In genomic region chr16:85422374-85423185, GRCh38 we compare ENCODE assay signal across 10 cellular contexts.
DNase-seq lines count a peak whose midpoint lies in the region; ATAC-seq and TF ChIP-seq lines count a peak whose summit lies in the region.
"Had no signal": no experiment of that assay in that cellular context is flagged by ENCODE, and none has a peak within 500 bp of the region (broad histone marks: within the 10 kb centered on the region; RNA-seq: fewer than 3 reads in every experiment).

No MANE protein-coding gene starts in this region.

- dilution Hi-C loops in mammary epithelial cell (cut with HindIII; ENCODE audit: low sequenced_read_pairs): no loop called here

- WGBS in mammary epithelial cell (ENCODE audit: low coverage, missing lambda C conversion rate): 85% methylated on average over 13 of the region's 22 CpGs

- H3K27me3 Mint-ChIP-seq in GM23338 (ENCODE audit: insufficient read depth, low read depth, poor library complexity) (peaks cover 25% of the 10 kb centered on the region), WTC11 (ENCODE audit: low read depth) (no peaks in the 10 kb centered on the region), osteocyte (ENCODE audit: unreplicated experiment) (no peaks in the 10 kb centered on the region)

- no peaks in the 10 kb centered on the region; the same call in 2 of the 3 replicates for H3K9me3 Mint-ChIP-seq in GM23338
- no peaks in the 10 kb centered on the region for H3K9me3 Mint-ChIP-seq in WTC11
- H3K9me3 Mint-ChIP-seq in osteocyte (ENCODE audit: unreplicated experiment): no peaks in the 10 kb centered on the region

- CTCF ChIA-PET in WTC11 (lab: Charles Lee) (interaction anchor here (0.6 to 7.9 kb wide), 27 partner anchors 9 to 918 kb away, joined by 3 to 229 read pairs (median 8); partner anchors contain the start of gene GSE1), mammary epithelial cell (lab: Charles Lee; ENCODE audit: low non-redundant PET) (no interaction called here)

- peaks cover 29% of the 10 kb centered on the region for H3K4me1 Mint-ChIP-seq in GM23338
- H3K4me1 Mint-ChIP-seq in WTC11: peaks cover 26% of the 10 kb centered on the region
- H3K4me1 Mint-ChIP-seq in osteocyte (ENCODE audit: unreplicated experiment): peaks cover 24% of the 10 kb centered on the region

- H3K36me3 Mint-ChIP-seq in GM23338 (ENCODE audit: low read depth) (no peaks in the 10 kb centered on the region), WTC11 (no peaks in the 10 kb centered on the region), osteocyte (ENCODE audit: unreplicated experiment) (no peaks in the 10 kb centered on the region)

- TF ChIP-seq CTCF in GM23338 (conservative IDR thresholded peaks at IDR 0.05; ENCODE audit: low read depth in 2 of 2): peak in 1 of 2 experiments; percentile 59; a peak in 2 of 4 replicates
- TF ChIP-seq CTCF in WTC11 (IDR thresholded peaks at IDR 0.05): no peak
- no peak for TF ChIP-seq CTCF in left lung (IDR thresholded peaks at IDR 0.05)
- no peak for TF ChIP-seq CTCF in osteocyte (IDR thresholded peaks at IDR 0.05)
- TF ChIP-seq CTCF in mammary epithelial cell (conservative IDR thresholded peaks at IDR 0.05 in 1 of 2, IDR thresholded peaks at IDR 0.05 in 1 of 2; ENCODE audit: extremely low read depth in 1 of 2, insufficient read depth in 1 of 2, low read depth in 1 of 2, low read length in 2 of 2): no peak

- BruUV-seq in mammary epithelial cell (replicated peaks; lab: Mats Ljungman, UMichigan): no TSS peak

- no peak overlapping the region for H3K4me3 ChIP-seq in BLaER1
- no peak overlapping the region for H3K4me3 ChIP-seq in GM23338
- no peak overlapping the region for H3K4me3 ChIP-seq in left lung
- no peak overlapping the region for H3K4me3 ChIP-seq in mammary epithelial cell (replicated peaks in 1 of 3; ENCODE audit: insufficient read depth in 1 of 3, low read depth in 2 of 3, low read length in 3 of 3)

- H3K9ac ChIP-seq in BLaER1: no peak overlapping the region
- H3K9ac ChIP-seq in mammary epithelial cell (ENCODE audit: insufficient read depth, low read length): no peak overlapping the region

- no peak overlapping the region for H2AFZ ChIP-seq in GM23338
- no peak overlapping the region for H2AFZ ChIP-seq in mammary epithelial cell (ENCODE audit: low read depth, low read length)

- no peaks in the 10 kb centered on the region for H3K9me2 ChIP-seq in GM23338 (ENCODE audit: insufficient read depth)

- H3K27me3 ChIP-seq in BLaER1: no peaks in the 10 kb centered on the region
- no peaks in the 10 kb centered on the region for H3K27me3 ChIP-seq in GM23338 (ENCODE audit: insufficient read depth)
- H3K27me3 ChIP-seq in left lung: no peaks in the 10 kb centered on the region
- no peaks in the 10 kb centered on the region for H3K27me3 ChIP-seq in mammary epithelial cell (ENCODE audit: insufficient read depth, low read length)

- H3K4me3 Mint-ChIP-seq in GM23338: 0 out of 3 replicates have a peak overlapping the region, but pooled peaks have one; percentile 21
- H3K4me3 Mint-ChIP-seq in WTC11: no peak overlapping the region
- H3K4me3 Mint-ChIP-seq in osteocyte (ENCODE audit: unreplicated experiment): no peak overlapping the region

- H3K4me1 ChIP-seq in BLaER1: peaks cover 84% of the 10 kb centered on the region
- peaks cover 15% of the 10 kb centered on the region; the same call in 1 of the 2 replicates for H3K4me1 ChIP-seq in GM23338 (ENCODE audit: insufficient read depth)
- peaks cover 5 to 12% of the 10 kb centered on the region in 2 donors for H3K4me1 ChIP-seq in left lung
- no peaks in the 10 kb centered on the region for H3K4me1 ChIP-seq in mammary epithelial cell (ENCODE audit: insufficient read depth, low read length)

- peak; percentile 75 for DNase-seq in GM23338 (ENCODE audit: low spot score)
- peak; percentile 58 for DNase-seq in WTC11 (ENCODE audit: low spot score)
- peak; percentile 86 to 89 for DNase-seq in left lung
- DNase-seq in osteocyte (ENCODE audit: extremely low spot score, unreplicated experiment): no peak
- no peak for DNase-seq in mammary epithelial cell
- no peak for DNase-seq in superior temporal gyrus (ENCODE audit: extremely low spot score)
- DNase-seq: activated CD4-positive, CD25-positive, alpha-beta regulatory T cell; NCI-H2227 treated with DMSO at 0.1 percent for 48 hours had no signal

- H3K27ac Mint-ChIP-seq in GM23338: peak overlapping the region; percentile 80; the same call in 1 of the 2 replicates
- peak overlapping the region; percentile 60; the same call in 1 of the 2 replicates for H3K27ac Mint-ChIP-seq in WTC11
- no peak overlapping the region for H3K27ac Mint-ChIP-seq in osteocyte (ENCODE audit: unreplicated experiment)

- H3K36me3 ChIP-seq in BLaER1 (no peaks in the 10 kb centered on the region), GM23338 (ENCODE audit: insufficient read depth) (no peaks in the 10 kb centered on the region), left lung (no peaks in the 10 kb centered on the region), mammary epithelial cell (ENCODE audit: insufficient read depth, low read length) (no peaks in the 10 kb centered on the region)

- ATAC-seq in GM23338: peak; percentile 60
- peak; percentile 54 for ATAC-seq in WTC11
- ATAC-seq in left lung: peak; percentile 89
- no peak for ATAC-seq in HG03460 (IDR thresholded peaks at IDR 0.05; ENCODE audit: unreplicated experiment)

- in situ Hi-C loops in mammary epithelial cell (cut with MboI; ENCODE audit: low sequenced_read_pairs in 2 of 2): loop anchor here in 1 of 2 donors (10.0 kb wide), 1 partner anchor 182 kb away; no protein-coding TSS in a partner anchor

- H3K79me2 ChIP-seq in GM23338 (replicated peaks; ENCODE audit: insufficient read depth) (no peaks in the 10 kb centered on the region), mammary epithelial cell (ENCODE audit: insufficient read depth, low read length) (no peaks in the 10 kb centered on the region)

- H3F3A ChIP-seq in GM23338 (replicated peaks; ENCODE audit: low read depth): no peaks in the 10 kb centered on the region

- intact Hi-C loops in left lung (cut with DNase I) (loop anchor here in 1 of 2 donors (10.0 kb wide), 1 partner anchor 182 kb away; no protein-coding TSS in a partner anchor), mammary epithelial cell (cut with micrococcal nuclease) (loop anchor here (10.0 kb wide), 2 partner anchors 148 to 308 kb away; partner anchors contain the start of gene CIBAR2)

- H3K9me3 ChIP-seq in BLaER1 (no peaks in the 10 kb centered on the region), left lung (no peaks in the 10 kb centered on the region), mammary epithelial cell (replicated peaks; ENCODE audit: insufficient read depth, low read length) (no peaks in the 10 kb centered on the region)

- H3K4me2 ChIP-seq in BLaER1 (peak overlapping the region; percentile 44), GM23338 (no peak overlapping the region), mammary epithelial cell (ENCODE audit: insufficient read depth, low read depth, low read length) (no peak overlapping the region)

- no peaks in the 10 kb centered on the region for H4K20me1 ChIP-seq in BLaER1
- H4K20me1 ChIP-seq in GM23338 (replicated peaks; ENCODE audit: insufficient read depth): no peaks in the 10 kb centered on the region
- H4K20me1 ChIP-seq in mammary epithelial cell (ENCODE audit: insufficient read depth, low read length): no peaks in the 10 kb centered on the region

- no peak overlapping the region for H3K27ac ChIP-seq in BLaER1
- peak overlapping the region; percentile 19; the same call in 1 of the 2 replicates for H3K27ac ChIP-seq in GM23338 (ENCODE audit: low read depth)
- no peak overlapping the region for H3K27ac ChIP-seq in left lung
- H3K27ac ChIP-seq in mammary epithelial cell (ENCODE audit: insufficient read depth, low read depth, low read length): no peak overlapping the region

- POLR2A ChIA-PET in WTC11 (lab: Charles Lee): interaction anchor here (0.6 to 1.4 kb wide), 2 partner anchors 27 to 156 kb away, joined by 3 to 4 read pairs; no protein-coding TSS in a partner anchor

TF ChIP-seq in GM23338, 12 proteins besides CTCF, POLR2A, EP300 and RAD21 (continues in another document):
- no peak for TF ChIP-seq ETS1 (IDR thresholded peaks at IDR 0.05)
- TF ChIP-seq EZH2phosphoT487 (IDR thresholded peaks at IDR 0.05; ENCODE audit: unreplicated experiment): no peak
- no peak for TF ChIP-seq EZH2 (IDR thresholded peaks at IDR 0.05; ENCODE audit: low read depth, unreplicated experiment)
- no peak for TF ChIP-seq JUNB (IDR thresholded peaks at IDR 0.05; ENCODE audit: unreplicated experiment)
- no peak for TF ChIP-seq CREB1 (CRISPR knock-in tag; IDR thresholded peaks at IDR 0.05; ENCODE audit: low read depth)

TF ChIP-seq in WTC11, 78 proteins besides CTCF, POLR2A, EP300 and RAD21:
- TF ChIP-seq ZNF396 (CRISPR knock-in tag; IDR thresholded peaks at IDR 0.05; ENCODE audit: borderline replicate concordance): no peak
- TF ChIP-seq NR1H2 (CRISPR knock-in tag; IDR thresholded peaks at IDR 0.05): no peak
- no peak for TF ChIP-seq ZNF512 (CRISPR knock-in tag; IDR thresholded peaks at IDR 0.05; ENCODE audit: borderline replicate concordance)
- TF ChIP-seq GABPB1 (CRISPR knock-in tag; IDR thresholded peaks at IDR 0.05): peak; percentile 86

Comparison
In these comparisons a context has a peak if more than half of its experiments do, and no peak if none do; other contexts are left out.
1. DNase-seq: peak in GM23338 (single experiment), WTC11 (single experiment) and left lung (2 of 2); none in osteocyte (single experiment), mammary epithelial cell (single experiment) and superior temporal gyrus (single experiment).